Comparison of ENCODE assay signal across 25 cellular contexts in genomic region chr4:94011190-94011589, GRCh38.
"Had no signal": no experiment of that assay in that cellular context is flagged by ENCODE, and none has a peak within 500 bp of the region (broad histone marks: within the 10 kb centered on the region; RNA-seq: fewer than 3 reads in every experiment).

No MANE protein-coding gene starts in this region.

- DNase-seq: activated CD4-positive, alpha-beta T cell treated with anti-CD3 and anti-CD28 coated beads for 1 hour; activated CD4-positive, alpha-beta T cell treated with anti-CD3 and anti-CD28 coated beads, Interleukin-2, amount 50 U/mL, for 1 hour; activated CD8-positive, alpha-beta T cell treated with anti-CD3 and anti-CD28 coated beads for 36 hours; activated naive CD8-positive, alpha-beta T cell treated with anti-CD3 and anti-CD28 coated beads, Interleukin-2, amount 50 U/mL, for 24 hours; activated T-cell treated with anti-CD3 and anti-CD28 coated beads, Interleukin-2, amount 50 U/mL, for 48 hours; amygdala; central memory CD4-positive, alpha-beta T cell; foreskin fibroblast; heart right ventricle; left cardiac atrium; left ventricle myocardium superior; mammary epithelial cell; naive B cell; nephron progenitor cell; stimulated activated CD4-positive, alpha-beta T cell treated with anti-CD3 and anti-CD28 coated beads, Interleukin-15, amount 100 ng/mL, for 24 hours; stimulated activated CD4-positive, alpha-beta T cell treated with anti-CD3 and anti-CD28 coated beads, Interleukin-2, amount 100 ng/mL, for 24 hours; stimulated activated naive B cell treated with anti-CD40 and anti-IgM and Interleukin-4, amounts not matched to agents 10 μg/mL and 1 μg/mL and 100 μg/mL, for 72 hours; stomach; T-helper 17 cell; T1000; thyroid gland; upper lobe of right lung had no signal

- ATAC-seq: activated CD8-positive, alpha-beta T cell treated with anti-CD3 and anti-CD28 coated beads for 36 hours; activated naive CD8-positive, alpha-beta T cell treated with anti-CD3 and anti-CD28 coated beads, Interleukin-2, amount 50 U/mL, for 24 hours; esophagus mucosa; heart right ventricle; left cardiac atrium; left ventricle myocardium superior; stimulated activated naive B cell treated with anti-CD40 and anti-IgM and Interleukin-4, amounts not matched to agents 10 μg/mL and 1 μg/mL and 100 μg/mL, for 72 hours; T-helper 17 cell; upper lobe of right lung had no signal

- H3K79me2 ChIP-seq: parathyroid adenoma had no signal

- H3K4me3 ChIP-seq: heart right ventricle, right atrium auricular region, stomach, thyroid gland, upper lobe of right lung had no signal

- H3K36me3 ChIP-seq: heart right ventricle, right atrium auricular region, stomach, thyroid gland, upper lobe of right lung had no signal

- H2AFZ ChIP-seq: parathyroid adenoma had no signal

- H3K9ac ChIP-seq: parathyroid adenoma had no signal

- H3K4me1 ChIP-seq: parathyroid adenoma, right atrium auricular region, stomach, thyroid gland, upper lobe of right lung had no signal

- H3K27ac ChIP-seq: heart right ventricle, parathyroid adenoma, right atrium auricular region, stomach, thyroid gland, upper lobe of right lung had no signal

- H3K9me3 ChIP-seq: right atrium auricular region, stomach, thyroid gland, upper lobe of right lung had no signal

- H3K27me3 ChIP-seq: heart right ventricle, right atrium auricular region, stomach, thyroid gland, upper lobe of right lung had no signal
